Comparison of ENCODE assay signal across 14 cellular contexts in genomic region chr20:63859166-63859699, GRCh38. TPM values are rescaled to one million over a fixed set of nuclear protein-coding genes. Genes with fewer than 3 reads are reported as not detected.
DNase-seq lines count a peak whose midpoint lies in the region; ATAC-seq and TF ChIP-seq lines count a peak whose summit lies in the region.
"Had no signal": no experiment of that assay in that cellular context is flagged by ENCODE, and none has a peak within 500 bp of the region (broad histone marks: within the 10 kb centered on the region; RNA-seq: fewer than 3 reads in every experiment).

No MANE protein-coding gene starts in this region.

- 35 to 46% methylated on average over 7 of the region's 7 CpGs for WGBS in lung, 2 donors
- WGBS in stomach, 5 donors = 31 to 49% (median 39%) methylated on average over 6 to 7 of the region's 7 CpGs

- no peaks in the 10 kb centered on the region for H3K27me3 Mint-ChIP-seq in activated naive CD4-positive, alpha-beta T cell treated with anti-CD3 and anti-CD28 coated beads, Interleukin-2, amount 50 U/mL, for 24 hours
- no peaks in the 10 kb centered on the region for H3K27me3 Mint-ChIP-seq in activated naive CD8-positive, alpha-beta T cell treated with anti-CD3 and anti-CD28 coated beads, Interleukin-2, amount 10 ng/mL, durations not matched to agents 7 days and 5 days

- peaks cover 1% of the 10 kb centered on the region for H3K36me3 Mint-ChIP-seq in activated naive CD4-positive, alpha-beta T cell treated with anti-CD3 and anti-CD28 coated beads, Interleukin-2, amount 50 U/mL, for 24 hours
- peaks cover 10 to 13% of the 10 kb centered on the region in 2 donors for H3K36me3 Mint-ChIP-seq in activated naive CD4-positive, alpha-beta T cell treated with anti-CD3 and anti-CD28 coated beads, Interleukin-2, amount 50 U/mL, for 72 hours
- H3K36me3 Mint-ChIP-seq in activated naive CD8-positive, alpha-beta T cell treated with anti-CD3 and anti-CD28 coated beads, Interleukin-2, amount 10 ng/mL, durations not matched to agents 7 days and 5 days = peaks cover 7% of the 10 kb centered on the region

- no peak for ATAC-seq in activated naive CD4-positive, alpha-beta T cell treated with anti-CD3 and anti-CD28 coated beads, Interleukin-2, amount 50 U/mL, for 72 hours
- ATAC-seq in activated naive CD8-positive, alpha-beta T cell treated with anti-CD3 and anti-CD28 coated beads, Interleukin-2, amount 10 ng/mL, durations not matched to agents 7 days and 5 days (ENCODE audit: low read depth) = no peak
- ATAC-seq in lung (ENCODE audit: insufficient read depth, low FRiP score) (no peak), HG02623 (IDR thresholded peaks at IDR 0.05; ENCODE audit: unreplicated experiment) (no peak), mucosa of descending colon (no peak)

- peaks cover 0 to 13% of the 10 kb centered on the region in 2 donors for H3K36me3 ChIP-seq in lung (ENCODE audit: control insufficient read depth in 2 of 2, insufficient read depth in 2 of 2, low read length in 2 of 2)
- peaks cover 0 to 25% (median 17%) of the 10 kb centered on the region in 4 donors for H3K36me3 ChIP-seq in stomach
- H3K36me3 ChIP-seq in mucosa of descending colon (ENCODE audit: low read depth) = peaks cover 3% of the 10 kb centered on the region

- H3K27me3 ChIP-seq in lung (ENCODE audit: control insufficient read depth, insufficient read depth) (no peaks in the 10 kb centered on the region), stomach (peaks cover 0 to 45% (median 29%) of the 10 kb centered on the region in 3 donors)
- H3K27me3 ChIP-seq: brain microvascular endothelial cell had no signal

- no peaks in the 10 kb centered on the region for H3K9me3 Mint-ChIP-seq in activated naive CD4-positive, alpha-beta T cell treated with anti-CD3 and anti-CD28 coated beads, Interleukin-2, amount 50 U/mL, for 24 hours
- no peaks in the 10 kb centered on the region for H3K9me3 Mint-ChIP-seq in activated naive CD4-positive, alpha-beta T cell treated with anti-CD3 and anti-CD28 coated beads, Interleukin-2, amount 50 U/mL, for 72 hours
- no peaks in the 10 kb centered on the region for H3K9me3 Mint-ChIP-seq in activated naive CD8-positive, alpha-beta T cell treated with anti-CD3 and anti-CD28 coated beads, Interleukin-2, amount 10 ng/mL, durations not matched to agents 7 days and 5 days
- H3K9me3 Mint-ChIP-seq: HFFc6 had no signal

- TF ChIP-seq EP300 in stomach (IDR thresholded peaks at IDR 0.05) = no peak

- no peaks in the 10 kb centered on the region for H3K9me3 ChIP-seq in lung (ENCODE audit: control insufficient read depth in 2 of 2, insufficient read depth in 1 of 2, low read length in 1 of 2)
- no peaks in the 10 kb centered on the region for H3K9me3 ChIP-seq in stomach
- H3K9me3 ChIP-seq in mucosa of descending colon = no peaks in the 10 kb centered on the region

- peak overlapping the region; percentile 80 for H3K27ac Mint-ChIP-seq in activated naive CD4-positive, alpha-beta T cell treated with anti-CD3 and anti-CD28 coated beads, Interleukin-2, amount 50 U/mL, for 24 hours
- peak overlapping the region in 1 of 2 donors; percentile 82 for H3K27ac Mint-ChIP-seq in activated naive CD4-positive, alpha-beta T cell treated with anti-CD3 and anti-CD28 coated beads, Interleukin-2, amount 50 U/mL, for 72 hours
- H3K27ac Mint-ChIP-seq in activated naive CD8-positive, alpha-beta T cell treated with anti-CD3 and anti-CD28 coated beads, Interleukin-2, amount 10 ng/mL, durations not matched to agents 7 days and 5 days = peak overlapping the region; percentile 87
- H3K27ac Mint-ChIP-seq: HFFc6 had no signal

- intact Hi-C loops in stomach (cut with DNase I; ENCODE audit: low total_unique reads) (no loop called here), mucosa of descending colon (cut with DNase I, micrococcal nuclease) (loop anchor here in 1 of 2 donors (5.0 kb wide), 1 partner anchor 212 kb away; no protein-coding TSS in a partner anchor)

- POLR2A ChIA-PET in activated naive CD8-positive, alpha-beta T cell treated with anti-CD3 and anti-CD28 coated beads, Interleukin-2, amount 10 ng/mL, durations not matched to agents 7 days and 5 days (lab: Charles Lee) = interaction anchor here (0.9 kb wide), 1 partner anchor 338 kb away, joined by 3 read pairs; the partner anchor contains the start of gene PPDPF

- TF ChIP-seq CTCF in lung (IDR thresholded peaks at IDR 0.05; ENCODE audit: control extremely low read depth, extremely low read depth) (no peak), stomach (IDR thresholded peaks at IDR 0.05) (no peak), mucosa of descending colon (IDR thresholded peaks at IDR 0.05) (no peak)

- H3K4me3 ChIP-seq in lung (no peak overlapping the region), stomach (no peak overlapping the region), mucosa of descending colon (no peak overlapping the region)

- no peak for TF ChIP-seq POLR2A in stomach (IDR thresholded peaks at IDR 0.05)

- DNase-seq in activated naive CD4-positive, alpha-beta T cell treated with anti-CD3 and anti-CD28 coated beads, Interleukin-2, amount 50 U/mL, for 72 hours (ENCODE audit: low spot score in 2 of 2) = no peak
- DNase-seq in activated naive CD8-positive, alpha-beta T cell treated with anti-CD3 and anti-CD28 coated beads, Interleukin-2, amount 10 ng/mL, durations not matched to agents 7 days and 5 days = no peak
- DNase-seq in lung (ENCODE audit: low spot score) (no peak), stomach (no peak), kidney tubule cell (ENCODE audit: low spot score) (no peak), mucosa of descending colon (no peak)
- DNase-seq: NCI-H2029; stimulated activated CD4-positive, alpha-beta T cell treated with anti-CD3 and anti-CD28 coated beads, Interleukin-15, amount 100 ng/mL, for 24 hours; stimulated activated naive CD4-positive, alpha-beta T cell had no signal

- H3K4me1 ChIP-seq in lung (ENCODE audit: control insufficient read depth in 2 of 2, insufficient read depth in 2 of 2, low read length in 2 of 2) (peaks cover 7 to 31% of the 10 kb centered on the region in 2 donors), stomach (peaks cover 35 to 73% (median 64%) of the 10 kb centered on the region in 4 donors), mucosa of descending colon (ENCODE audit: low read depth) (peaks cover 25% of the 10 kb centered on the region)

- peak overlapping the region; percentile 30 for H3K4me3 Mint-ChIP-seq in activated naive CD4-positive, alpha-beta T cell treated with anti-CD3 and anti-CD28 coated beads, Interleukin-2, amount 50 U/mL, for 24 hours
- H3K4me3 Mint-ChIP-seq in activated naive CD8-positive, alpha-beta T cell treated with anti-CD3 and anti-CD28 coated beads, Interleukin-2, amount 10 ng/mL, durations not matched to agents 7 days and 5 days = peak overlapping the region; percentile 58
- H3K4me3 Mint-ChIP-seq: HFFc6 had no signal

- H3K4me1 Mint-ChIP-seq in activated naive CD4-positive, alpha-beta T cell treated with anti-CD3 and anti-CD28 coated beads, Interleukin-2, amount 50 U/mL, for 24 hours = peaks cover 41% of the 10 kb centered on the region
- H3K4me1 Mint-ChIP-seq in activated naive CD8-positive, alpha-beta T cell treated with anti-CD3 and anti-CD28 coated beads, Interleukin-2, amount 10 ng/mL, durations not matched to agents 7 days and 5 days = peaks cover 21% of the 10 kb centered on the region

- H3K27ac ChIP-seq in lung (ENCODE audit: low read depth in 1 of 2, low read length in 1 of 2) (peak overlapping the region; percentile 34 to 69), stomach (peak overlapping the region in 3 of 5 donors; percentile 54 to 59 (median 54))
- H3K27ac ChIP-seq: brain microvascular endothelial cell had no signal

RNA-seq across cellular contexts. Expression of gene ABHD16B, which starts 2.1 kb away (rescaled TPM):
- not detected for total RNA-seq in activated naive CD4-positive, alpha-beta T cell treated with anti-CD3 and anti-CD28 coated beads, Interleukin-2, amount 50 U/mL, for 72 hours
- not detected for total RNA-seq in activated naive CD8-positive, alpha-beta T cell treated with anti-CD3 and anti-CD28 coated beads, Interleukin-2, amount 10 ng/mL, durations not matched to agents 7 days and 5 days
- total RNA-seq in lung = not detected
- 1 to 10 TPM in 1 of 2 donors, under 1 TPM in 1; 0.89 to 1.5 TPM for polyA plus RNA-seq in lung
- total RNA-seq in stomach = not detected
- polyA plus RNA-seq in stomach = under 1 TPM in 2 of 3 donors, not detected in 1; 0.37 to 0.43 TPM
- total RNA-seq in mucosa of descending colon = not detected
- total RNA-seq: HFFc6; T-helper 2 cell treated with Interferon-gamma antibody and Interleukin-4, amounts not matched to agents 100 ng/mL and 5 ng/mL, for 36 hours had no signal

RNA-seq across cellular contexts. Expression of gene TPD52L2, which starts 5.8 kb away (rescaled TPM):
- total RNA-seq in activated naive CD4-positive, alpha-beta T cell treated with anti-CD3 and anti-CD28 coated beads, Interleukin-2, amount 50 U/mL, for 72 hours = 10 to 100 TPM; 31.3 to 62.1 TPM
- total RNA-seq in activated naive CD8-positive, alpha-beta T cell treated with anti-CD3 and anti-CD28 coated beads, Interleukin-2, amount 10 ng/mL, durations not matched to agents 7 days and 5 days = 10 to 100 TPM; 37.9 to 39.5 TPM
- total RNA-seq in lung = 10 to 100 TPM; 66.2 to 92.4 TPM
- 100 to 1,000 TPM in 1 of 2 donors, 10 to 100 TPM in 1; 66.2 to 130 TPM for polyA plus RNA-seq in lung
- total RNA-seq in stomach = 10 to 100 TPM; 42.0 to 53.1 (median 45.5) TPM
- 10 to 100 TPM; 72.8 to 75.6 (median 73.3) TPM for polyA plus RNA-seq in stomach
- 10 to 100 TPM; 48.7 to 71.7 (median 55.7) TPM for total RNA-seq in mucosa of descending colon

RNA-seq across cellular contexts. Expression of gene ZBTB46, which starts 28.2 kb away (rescaled TPM):
- 1 to 10 TPM in 1 of 2 donors, under 1 TPM in 1; 0.39 to 1.2 TPM for total RNA-seq in activated naive CD4-positive, alpha-beta T cell treated with anti-CD3 and anti-CD28 coated beads, Interleukin-2, amount 50 U/mL, for 72 hours
- under 1 TPM; 0.11 to 0.25 TPM for total RNA-seq in activated naive CD8-positive, alpha-beta T cell treated with anti-CD3 and anti-CD28 coated beads, Interleukin-2, amount 10 ng/mL, durations not matched to agents 7 days and 5 days
- total RNA-seq in lung (10 to 100 TPM; 10.8 to 15.3 TPM), stomach (10 to 100 TPM in 1 of 5 donors, 1 to 10 TPM in 3, under 1 TPM in 1; 0.58 to 13.4 (median 4.1) TPM), mucosa of descending colon (1 to 10 TPM; 3.1 to 5.7 (median 3.3) TPM)
- polyA plus RNA-seq in lung (1 to 10 TPM; 3.4 to 4.4 TPM), stomach (1 to 10 TPM; 1.1 to 1.8 (median 1.7) TPM)

RNA-seq across cellular contexts. Expression of gene DNAJC5, which starts 35.7 kb away (rescaled TPM):
- 10 to 100 TPM; 30.7 to 41.9 TPM for total RNA-seq in activated naive CD4-positive, alpha-beta T cell treated with anti-CD3 and anti-CD28 coated beads, Interleukin-2, amount 50 U/mL, for 72 hours
- 10 to 100 TPM; 48.3 to 49.2 TPM for total RNA-seq in activated naive CD8-positive, alpha-beta T cell treated with anti-CD3 and anti-CD28 coated beads, Interleukin-2, amount 10 ng/mL, durations not matched to agents 7 days and 5 days
- total RNA-seq in lung = 10 to 100 TPM; 25.1 to 64.5 TPM
- polyA plus RNA-seq in lung = 10 to 100 TPM; 26.5 to 48.2 TPM
- 10 to 100 TPM; 23.7 to 60.1 (median 52.7) TPM for total RNA-seq in stomach
- polyA plus RNA-seq in stomach = 10 to 100 TPM; 23.1 to 26.4 (median 25.6) TPM
- 10 to 100 TPM; 57.5 to 65.9 (median 65.4) TPM for total RNA-seq in mucosa of descending colon
